In genomic region chr7:75364079-75364478, GRCh38 we compare ENCODE assay signal across 2 cellular contexts. TPM values are rescaled to one million over a fixed set of nuclear protein-coding genes. Genes with fewer than 3 reads are reported as not detected.
DNase-seq lines count a peak whose midpoint lies in the region; ATAC-seq and TF ChIP-seq lines count a peak whose summit lies in the region.
"Not testable (repeated sequence)": the region's sequence is repeated elsewhere in the genome, so short reads cannot be mapped to it uniquely, and the experiment has no call there.

No MANE protein-coding gene starts in this region.

- ATAC-seq in left colon: peak; percentile 74
- peak; percentile 67 for ATAC-seq in mucosa of descending colon

- H3K9me3 ChIP-seq in mucosa of descending colon: not testable (repeated sequence)

- DNase-seq in left colon, mucosa of descending colon: not testable (repeated sequence)

- TF ChIP-seq CTCF in mucosa of descending colon (IDR thresholded peaks at IDR 0.05): not testable (repeated sequence)

- H3K36me3 ChIP-seq in mucosa of descending colon (ENCODE audit: low read depth): not testable (repeated sequence)

- intact Hi-C loops in left colon (cut with DNase I, micrococcal nuclease); mucosa of descending colon (cut with DNase I, micrococcal nuclease): not testable (repeated sequence)

- H3K4me3 ChIP-seq in mucosa of descending colon: not testable (repeated sequence)

- H3K4me1 ChIP-seq in mucosa of descending colon (ENCODE audit: low read depth): not testable (repeated sequence)

RNA-seq across cellular contexts. Expression of gene TRIM73, which starts 31.4 kb away (rescaled TPM):
- 1 to 10 TPM; 4.2 to 6.4 TPM for total RNA-seq in left colon
- total RNA-seq in mucosa of descending colon: 1 to 10 TPM; 3.2 to 5.7 (median 4.3) TPM
